Comparison of ENCODE assay signal across 9 cellular contexts in genomic region chr1:206001476-206001888, GRCh38. TPM values are rescaled to one million over a fixed set of nuclear protein-coding genes. Genes with fewer than 3 reads are reported as not detected.
DNase-seq lines count a peak whose midpoint lies in the region; ATAC-seq and TF ChIP-seq lines count a peak whose summit lies in the region.
"Had no signal": no experiment of that assay in that cellular context is flagged by ENCODE, and none has a peak within 500 bp of the region (broad histone marks: within the 10 kb centered on the region; RNA-seq: fewer than 3 reads in every experiment).

No MANE protein-coding gene starts in this region.

- H3K4me1 Mint-ChIP-seq in H9, result peaks cover 19 to 34% of the 10 kb centered on the region in 2 experiments

- 0 out of 7 replicates have a peak overlapping the region, but pooled peaks of 1 of the 3 experiments have one; percentile 17 for H3K27ac Mint-ChIP-seq in H9

- ATAC-seq in GM21576 (IDR thresholded peaks at IDR 0.05; ENCODE audit: unreplicated experiment), result no peak
- no peak for ATAC-seq in HG03159 (IDR thresholded peaks at IDR 0.05; ENCODE audit: unreplicated experiment)

- H3K9me3 Mint-ChIP-seq in H9, result peaks cover 0 to 3% of the 10 kb centered on the region in 2 experiments; a peak in 2 of 5 replicates

- H2BK12ac ChIP-seq in H9 (ENCODE audit: insufficient read length, low read depth, low read length), result no peak overlapping the region

- no peak overlapping the region for H4K8ac ChIP-seq in H9 (replicated peaks; ENCODE audit: insufficient read length, low read depth, low read length)

- H2BK15ac ChIP-seq in H9 (ENCODE audit: low read depth, low read length), result no peak overlapping the region

- H3K27me3 ChIP-seq in H9 (ENCODE audit: insufficient read depth, low read length), result peaks cover 8% of the 10 kb centered on the region; the same call in 1 of the 2 replicates
- no peaks in the 10 kb centered on the region; the same call in 1 of the 2 replicates for H3K27me3 ChIP-seq in SK-N-SH (ENCODE audit: insufficient read depth)
- H3K27me3 ChIP-seq in Peyer's patch, result no peaks in the 10 kb centered on the region

- H3K14ac ChIP-seq in H9 (ENCODE audit: insufficient read depth, low read length), result no peak overlapping the region

- H3T11ph ChIP-seq in H9 (ENCODE audit: low read length), result no peak overlapping the region

- H3K4me3 ChIP-seq in SK-N-SH (ENCODE audit: low read depth in 2 of 2, low read length in 1 of 2), result no peak overlapping the region
- no peak overlapping the region for H3K4me3 ChIP-seq in Peyer's patch

- no peak for TF ChIP-seq RAD21 in SK-N-SH (IDR thresholded peaks at IDR 0.05; ENCODE audit: low read length)

- no peaks in the 10 kb centered on the region for H3K9me3 ChIP-seq in H9 (ENCODE audit: control insufficient read depth, low read depth, low read length)
- no peaks in the 10 kb centered on the region for H3K9me3 ChIP-seq in SK-N-SH
- no peaks in the 10 kb centered on the region for H3K9me3 ChIP-seq in Peyer's patch

- H4K20me1 ChIP-seq in H9 (ENCODE audit: control insufficient read depth, insufficient read depth, insufficient read length), result peaks cover 2% of the 10 kb centered on the region
- H4K20me1 ChIP-seq in SK-N-SH (ENCODE audit: insufficient read depth), result no peaks in the 10 kb centered on the region

- no peak overlapping the region for H3K4ac ChIP-seq in H9 (ENCODE audit: low read depth, low read length)

- H3K79me2 ChIP-seq in H9 (ENCODE audit: insufficient read depth, low read length) (no peaks in the 10 kb centered on the region), SK-N-SH (ENCODE audit: insufficient read depth) (no peaks in the 10 kb centered on the region)

- no peak overlapping the region for H3K18ac ChIP-seq in H9 (ENCODE audit: insufficient read length, low read depth, low read length)

- H3K9ac ChIP-seq in H9 (ENCODE audit: extremely low read depth, insufficient read length, low read length) (no peak overlapping the region), SK-N-SH (no peak overlapping the region)
- H3K9ac ChIP-seq: KMS-11 had no signal

- no peak overlapping the region for H4K5ac ChIP-seq in H9 (ENCODE audit: insufficient read length, low read depth, low read length)

- H3K4me1 ChIP-seq in H9 (ENCODE audit: insufficient read depth, low read length) (no peaks in the 10 kb centered on the region), SK-N-SH (ENCODE audit: control insufficient read depth in 1 of 2, insufficient read depth in 2 of 2, low read depth in 1 of 2, low read length in 1 of 2) (peaks cover 0 to 17% of the 10 kb centered on the region in 2 experiments; a peak in 2 of 4 replicates), Peyer's patch (peaks cover 0 to 8% (median 0%) of the 10 kb centered on the region in 4 donors)

- H4K91ac ChIP-seq in H9 (ENCODE audit: insufficient read length, low read depth, low read length), result no peak overlapping the region

- WGBS in H9 (ENCODE audit: extremely low coverage, insufficient read length, low lambda C conversion rate), result no CpG with 5 or more reads among the region's 3 CpGs
- WGBS in SK-N-SH (ENCODE audit: low lambda C conversion rate), result 19% methylated on average over 3 of the region's 3 CpGs

- no peaks in the 10 kb centered on the region for H3K9me2 ChIP-seq in SK-N-SH

- no peak overlapping the region for H2BK5ac ChIP-seq in H9 (ENCODE audit: insufficient read length, low read length)

- no peak overlapping the region for H2AK5ac ChIP-seq in H9 (ENCODE audit: insufficient read length, low read length)

- peaks cover 23% of the 10 kb centered on the region for H3K27me3 Mint-ChIP-seq in H9 (ENCODE audit: low read depth)

- CTCF ChIA-PET in SK-N-SH (lab: Yijun Ruan, JAX), result interaction anchor here (0.8 to 1.4 kb wide), 2 partner anchors 15 to 209 kb away, joined by 3 to 4 read pairs; no protein-coding TSS in a partner anchor

- peaks cover 3% of the 10 kb centered on the region for H3K23me2 ChIP-seq in H9 (ENCODE audit: insufficient read length, low read depth, low read length, poor library complexity, severe bottlenecking)

- no peaks in the 10 kb centered on the region for H3K36me3 ChIP-seq in SK-N-SH (replicated peaks in 1 of 2; ENCODE audit: control insufficient read depth in 1 of 2, insufficient read depth in 2 of 2, low read length in 1 of 2)
- H3K36me3 ChIP-seq in Peyer's patch, result no peaks in the 10 kb centered on the region

- H3K4me3 Mint-ChIP-seq in H9, result no peak overlapping the region

- H3K4me2 ChIP-seq in H9 (ENCODE audit: insufficient read depth, insufficient read length, low read length) (no peak overlapping the region), SK-N-SH (peak overlapping the region; percentile 66)
- H3K4me2 ChIP-seq: KMS-11 had no signal

- H3K27ac ChIP-seq in H9 (ENCODE audit: insufficient read length, low read depth, low read length), result no peak overlapping the region
- H3K27ac ChIP-seq in SK-N-SH (ENCODE audit: low read depth in 2 of 2, low read length in 1 of 2), result peak overlapping the region in 1 of 2 experiments; percentile 57; a peak in 2 of 4 replicates
- H3K27ac ChIP-seq in epithelial cell of prostate, result peak overlapping the region; percentile 86
- no peak overlapping the region for H3K27ac ChIP-seq in Peyer's patch
- H3K27ac ChIP-seq: KMS-11 had no signal

- POLR2A ChIA-PET in SK-N-SH (lab: Yijun Ruan, JAX), result no interaction called here

- TF ChIP-seq POLR2A in Peyer's patch (IDR thresholded peaks at IDR 0.05), result no peak

- H3K36me3 Mint-ChIP-seq in H9 (ENCODE audit: insufficient read depth in 1 of 3, low read depth in 3 of 3), result no peaks in the 10 kb centered on the region; a peak in 2 of 7 replicates

- no peak for TF ChIP-seq EP300 in SK-N-SH (IDR thresholded peaks at IDR 0.05; ENCODE audit: borderline replicate concordance in 1 of 2, low read depth in 1 of 2, low read length in 1 of 2)

- H2AFZ ChIP-seq in H9 (ENCODE audit: low read length) (no peak overlapping the region), SK-N-SH (ENCODE audit: low read depth) (no peak overlapping the region)

- TF ChIP-seq CTCF in H9 (conservative IDR thresholded peaks at IDR 0.05) (no peak), SK-N-SH (IDR thresholded peaks at IDR 0.05) (no peak), Peyer's patch (IDR thresholded peaks at IDR 0.05) (no peak)

- DNase-seq in H9 (peak; percentile 51), SK-N-SH (no peak), epithelial cell of prostate (ENCODE audit: low read depth, low spot score) (peak; percentile 84), occipital lobe (lab: John Stamatoyannopoulos, UW) (peak; percentile 49), NCI-H187 treated with DMSO at 0.1 percent for 48 hours (lab: John Stamatoyannopoulos, UW) (no peak), Peyer's patch (no peak)

- H2BK120ac ChIP-seq in H9 (ENCODE audit: low read depth, low read length, poor library complexity, severe bottlenecking), result no peak overlapping the region

- no peak overlapping the region for H2BK20ac ChIP-seq in H9 (ENCODE audit: low read depth, low read length, poor library complexity, severe bottlenecking)

- no peak overlapping the region for H3K23ac ChIP-seq in H9 (ENCODE audit: insufficient read length, low read depth, low read length)

- peaks cover 10% of the 10 kb centered on the region for H3F3A ChIP-seq in SK-N-SH (replicated peaks; ENCODE audit: insufficient read depth)

- no peak overlapping the region for H3K56ac ChIP-seq in H9 (ENCODE audit: insufficient read length, low read depth, low read length)

- H3K79me1 ChIP-seq in H9 (ENCODE audit: insufficient read depth, low read depth, low read length, poor library complexity, severe bottlenecking), result no peaks in the 10 kb centered on the region

TF ChIP-seq in SK-N-SH, 30 proteins besides CTCF, POLR2A, EP300 and RAD21 (continues in another document):
- TF ChIP-seq RFX5 (IDR thresholded peaks at IDR 0.05; ENCODE audit: low read length) (no peak), TAF1 (IDR thresholded peaks at IDR 0.05; ENCODE audit: borderline replicate concordance, low read depth, low read length) (no peak), FOXJ3 (CRISPR knock-in tag; IDR thresholded peaks at IDR 0.05) (no peak), POLR2AphosphoS5 (IDR thresholded peaks at IDR 0.05; ENCODE audit: low read depth, low read length) (no peak), ELF1 (IDR thresholded peaks at IDR 0.05) (no peak), RXRA (IDR thresholded peaks at IDR 0.05; ENCODE audit: borderline replicate concordance, low read depth) (no peak), JUND (IDR thresholded peaks at IDR 0.05) (peak; percentile 83; the same call in 1 of the 2 replicates), TCF12 (IDR thresholded peaks at IDR 0.05) (no peak), CHD2 (IDR thresholded peaks at IDR 0.05; ENCODE audit: low read length, partially characterized antibody) (no peak), SMC3 (IDR thresholded peaks at IDR 0.05; ENCODE audit: low read depth, low read length) (no peak), FOXM1 (IDR thresholded peaks at IDR 0.05; ENCODE audit: low read depth) (no peak), SIN3A (IDR thresholded peaks at IDR 0.05; ENCODE audit: borderline replicate concordance, low read depth, low read length) (no peak), RCOR1 (IDR thresholded peaks at IDR 0.05; ENCODE audit: low read length) (no peak)

RNA-seq across cellular contexts. Expression of gene RAB7B, which starts 1.7 kb away (rescaled TPM):
- total RNA-seq in H9 (2021) (0.68 and 0.83 TPM in 2 replicates), occipital lobe (0.78 TPM), Peyer's patch (under 1 TPM in 3 of 4 donors, not detected in 1; 0.35 to 0.47 (median 0.40) TPM)
- 0.15 and 0.24 TPM in 2 replicates for polyA plus RNA-seq in SK-N-SH (2012; rRNA removed)
- polyA plus RNA-seq in SK-N-SH (2012; cell fraction: cytosol; rRNA removed), result 0.14 and 0.19 TPM in 2 replicates
- 0.24 and 0.29 TPM in 2 replicates for polyA plus RNA-seq in SK-N-SH (2012; cell fraction: nucleus; rRNA removed)

RNA-seq across cellular contexts. Expression of gene CTSE, which starts 22.2 kb away (rescaled TPM):
- total RNA-seq in H9 (2021) (not detected in 2 replicates), occipital lobe (not detected), Peyer's patch (1 to 10 TPM in 3 of 4 donors, not detected in 1; 3.6 to 8.1 (median 3.6) TPM)
- polyA plus RNA-seq in SK-N-SH (2012; rRNA removed), result not detected in 2 replicates
- 0.01 TPM in 1 of 2 replicates, not detected in the other for polyA plus RNA-seq in SK-N-SH (2012; cell fraction: cytosol; rRNA removed)
- polyA plus RNA-seq in SK-N-SH (2012; cell fraction: nucleus; rRNA removed), result not detected in 2 replicates

RNA-seq across cellular contexts. Expression of gene RHEX, which starts 51.5 kb away (rescaled TPM):
- total RNA-seq in H9 (2021), result not detected in 2 replicates
- polyA plus RNA-seq in SK-N-SH (2012; rRNA removed), result not detected in 2 replicates
- not detected in 2 replicates for polyA plus RNA-seq in SK-N-SH (2012; cell fraction: cytosol; rRNA removed)
- polyA plus RNA-seq in SK-N-SH (2012; cell fraction: nucleus; rRNA removed), result not detected in 2 replicates
- total RNA-seq in occipital lobe, result not detected
- total RNA-seq in Peyer's patch, result 10 to 100 TPM in 1 of 4 donors, 1 to 10 TPM in 3; 1.1 to 28.1 (median 3.5) TPM

RNA-seq across cellular contexts. Expression of gene SLC26A9, which starts 58.2 kb away (rescaled TPM):
- not detected in 2 replicates for total RNA-seq in H9 (2021)
- polyA plus RNA-seq in SK-N-SH (2012; rRNA removed), result not detected in 2 replicates
- polyA plus RNA-seq in SK-N-SH (2012; cell fraction: cytosol; rRNA removed), result not detected in 2 replicates
- polyA plus RNA-seq in SK-N-SH (2012; cell fraction: nucleus; rRNA removed), result 0.02 TPM in 1 of 2 replicates, not detected in the other
- total RNA-seq in occipital lobe, result not detected
- not detected for total RNA-seq in Peyer's patch

Comparison
In these comparisons a context has a peak if more than half of its experiments do, and no peak if none do; other contexts are left out.
1. DNase-seq: peak in H9 (single experiment), epithelial cell of prostate (single experiment) and occipital lobe (single experiment); none in SK-N-SH (single experiment), NCI-H187 treated with DMSO at 0.1 percent for 48 hours (single experiment) and Peyer's patch (0 of 3).